27 cellular contexts compared by ENCODE assay signal in genomic region chr22:27543460-27543859, GRCh38.
"Had no signal": no experiment of that assay in that cellular context is flagged by ENCODE, and none has a peak within 500 bp of the region (broad histone marks: within the 10 kb centered on the region; RNA-seq: fewer than 3 reads in every experiment).

No MANE protein-coding gene starts in this region.

- H3K36me3 Mint-ChIP-seq: activated naive CD4-positive, alpha-beta T cell treated with anti-CD3 and anti-CD28 coated beads, Interleukin-2, amount 50 U/mL, for 72 hours; activated naive CD8-positive, alpha-beta T cell treated with anti-CD3 and anti-CD28 coated beads, Interleukin-2, amount 10 ng/mL, durations not matched to agents 7 days and 5 days had no signal

- ATAC-seq: activated naive CD4-positive, alpha-beta T cell treated with anti-CD3 and anti-CD28 coated beads, Interleukin-2, amount 50 U/mL, for 72 hours; activated T-cell treated with anti-CD3 and anti-CD28 coated beads, Interleukin-2, amount 50 U/mL, for 4 hours; esophagus mucosa had no signal

- H3K4me1 Mint-ChIP-seq: activated CD4-positive, alpha-beta memory T cell treated with anti-CD3 and anti-CD28 coated beads, Interleukin-2, amount 10 ng/mL, durations not matched to agents 7 days and 5 days; activated CD4-positive, alpha-beta T cell treated with anti-CD3 and anti-CD28 coated beads, Interleukin-2, amount 10 ng/mL, durations not matched to agents 7 days and 5 days; activated naive CD8-positive, alpha-beta T cell treated with anti-CD3 and anti-CD28 coated beads, Interleukin-2, amount 10 ng/mL, durations not matched to agents 7 days and 5 days had no signal

- H3K9me3 ChIP-seq: ascending aorta, colonic mucosa had no signal

- DNase-seq: activated CD4-positive, alpha-beta memory T cell treated with anti-CD3 and anti-CD28 coated beads, Interleukin-2, amount 10 ng/mL, durations not matched to agents 7 days and 5 days; activated CD4-positive, alpha-beta T cell treated with anti-CD3 and anti-CD28 coated beads for 1 hour; activated CD4-positive, alpha-beta T cell treated with anti-CD3 and anti-CD28 coated beads for 4 hours; activated CD4-positive, alpha-beta T cell treated with anti-CD3 and anti-CD28 coated beads, Interleukin-2, amount 10 ng/mL, durations not matched to agents 7 days and 5 days; activated CD4-positive, alpha-beta T cell treated with anti-CD3 and anti-CD28 coated beads, Interleukin-2, amount 50 U/mL, for 4 hours; activated CD8-positive, alpha-beta memory T cell treated with anti-CD3 and anti-CD28 coated beads, Interleukin-2, amount 50 U/mL, for 48 hours; activated effector memory CD4-positive, alpha-beta T cell treated with anti-CD3 and anti-CD28 coated beads, Interleukin-2, amount 50 U/mL, for 16 hours; activated naive CD4-positive, alpha-beta T cell treated with anti-CD3 and anti-CD28 coated beads for 36 hours; activated naive CD8-positive, alpha-beta T cell treated with anti-CD3 and anti-CD28 coated beads, Interleukin-2, amount 10 ng/mL, durations not matched to agents 7 days and 5 days; activated T-cell treated with anti-CD3 and anti-CD28 coated beads for 4 hours; activated T-cell treated with anti-CD3 and anti-CD28 coated beads, Interleukin-2, amount 50 U/mL, for 4 hours; caudate nucleus; cerebellar nuclear complex; colonic mucosa; effector CD8-positive, alpha-beta T cell; foreskin fibroblast; head of caudate nucleus; hippocampal formation; T-helper 2 cell had no signal

- H3K27me3 Mint-ChIP-seq: activated CD4-positive, alpha-beta memory T cell treated with anti-CD3 and anti-CD28 coated beads, Interleukin-2, amount 10 ng/mL, durations not matched to agents 7 days and 5 days; activated CD4-positive, alpha-beta T cell treated with anti-CD3 and anti-CD28 coated beads, Interleukin-2, amount 10 ng/mL, durations not matched to agents 7 days and 5 days; activated naive CD8-positive, alpha-beta T cell treated with anti-CD3 and anti-CD28 coated beads, Interleukin-2, amount 10 ng/mL, durations not matched to agents 7 days and 5 days had no signal

- H3K4me1 ChIP-seq: ascending aorta, colonic mucosa had no signal

- H3K27ac Mint-ChIP-seq: activated CD4-positive, alpha-beta memory T cell treated with anti-CD3 and anti-CD28 coated beads, Interleukin-2, amount 10 ng/mL, durations not matched to agents 7 days and 5 days; activated CD4-positive, alpha-beta T cell treated with anti-CD3 and anti-CD28 coated beads, Interleukin-2, amount 10 ng/mL, durations not matched to agents 7 days and 5 days; activated naive CD4-positive, alpha-beta T cell treated with anti-CD3 and anti-CD28 coated beads for 36 hours; activated naive CD4-positive, alpha-beta T cell treated with anti-CD3 and anti-CD28 coated beads, Interleukin-2, amount 50 U/mL, for 72 hours; activated naive CD8-positive, alpha-beta T cell treated with anti-CD3 and anti-CD28 coated beads, Interleukin-2, amount 10 ng/mL, durations not matched to agents 7 days and 5 days; activated T-helper 1 cell treated with anti-CD3 and anti-CD28 coated beads, Interleukin-12 subunit alpha, Interleukin-12 subunit beta, Interleukin-2, Interleukin-4 antibody, amounts not matched to agents 30 ng/mL and 10 ng/mL and 1 ng/mL, durations not matched to agents 14 hours and 24 hours and 36 hours; activated T-helper 2 cell treated with anti-CD3 and anti-CD28 coated beads, Interferon-gamma antibody, Interleukin-2, Interleukin-4, amounts not matched to agents 10 μg/mL and 5 μg/mL and 100 μg/mL, durations not matched to agents 14 hours and 24 hours and 36 hours had no signal

- H3K36me3 ChIP-seq: ascending aorta, colonic mucosa had no signal

- H3K4me3 Mint-ChIP-seq: activated CD4-positive, alpha-beta memory T cell treated with anti-CD3 and anti-CD28 coated beads, Interleukin-2, amount 10 ng/mL, durations not matched to agents 7 days and 5 days; activated CD4-positive, alpha-beta T cell treated with anti-CD3 and anti-CD28 coated beads, Interleukin-2, amount 10 ng/mL, durations not matched to agents 7 days and 5 days; activated naive CD4-positive, alpha-beta T cell treated with anti-CD3 and anti-CD28 coated beads for 36 hours; activated naive CD8-positive, alpha-beta T cell treated with anti-CD3 and anti-CD28 coated beads, Interleukin-2, amount 10 ng/mL, durations not matched to agents 7 days and 5 days; activated T-cell treated with anti-CD3 and anti-CD28 coated beads, Interleukin-2, amount 50 U/mL, for 4 hours; activated T-helper 1 cell treated with anti-CD3 and anti-CD28 coated beads, Interleukin-12 subunit alpha, Interleukin-12 subunit beta, Interleukin-2, Interleukin-4 antibody, amounts not matched to agents 30 ng/mL and 10 ng/mL and 1 ng/mL, durations not matched to agents 14 hours and 24 hours and 36 hours had no signal

- FAIRE-seq: endometrium, endothelial cell of umbilical vein, frontal cortex had no signal

- H3K27ac ChIP-seq: ascending aorta, colonic mucosa had no signal

- H3K4me3 ChIP-seq: ascending aorta, colonic mucosa had no signal

- H3K9me3 Mint-ChIP-seq: activated CD4-positive, alpha-beta memory T cell treated with anti-CD3 and anti-CD28 coated beads, Interleukin-2, amount 10 ng/mL, durations not matched to agents 7 days and 5 days; activated CD4-positive, alpha-beta T cell treated with anti-CD3 and anti-CD28 coated beads, Interleukin-2, amount 10 ng/mL, durations not matched to agents 7 days and 5 days; activated naive CD4-positive, alpha-beta T cell treated with anti-CD3 and anti-CD28 coated beads for 36 hours; activated naive CD4-positive, alpha-beta T cell treated with anti-CD3 and anti-CD28 coated beads, Interleukin-2, amount 50 U/mL, for 72 hours; activated naive CD8-positive, alpha-beta T cell treated with anti-CD3 and anti-CD28 coated beads, Interleukin-2, amount 10 ng/mL, durations not matched to agents 7 days and 5 days; activated T-cell treated with anti-CD3 and anti-CD28 coated beads, Interleukin-2, amount 50 U/mL, for 4 hours; activated T-helper 1 cell treated with anti-CD3 and anti-CD28 coated beads, Interleukin-12 subunit alpha, Interleukin-12 subunit beta, Interleukin-2, Interleukin-4 antibody, amounts not matched to agents 30 ng/mL and 10 ng/mL and 1 ng/mL, durations not matched to agents 14 hours and 24 hours and 36 hours; activated T-helper 2 cell treated with anti-CD3 and anti-CD28 coated beads, Interferon-gamma antibody, Interleukin-2, Interleukin-4, amounts not matched to agents 10 μg/mL and 5 μg/mL and 100 μg/mL, durations not matched to agents 14 hours and 24 hours and 36 hours had no signal

- H3K27me3 ChIP-seq: ascending aorta, colonic mucosa had no signal
